Comparison of ENCODE assay signal across 3 cellular contexts in genomic region chr9:124041817-124042116, GRCh38.
TF ChIP-seq lines count a peak whose summit lies in the region.

No MANE protein-coding gene starts in this region.

TF ChIP-seq in SK-N-SH, 30 proteins besides CTCF, POLR2A, EP300 and RAD21:
- TF ChIP-seq SIN3A (IDR thresholded peaks at IDR 0.05; ENCODE audit: borderline replicate concordance, low read depth, low read length) (no peak), TEAD4 (IDR thresholded peaks at IDR 0.05; ENCODE audit: borderline replicate concordance, insufficient read depth) (no peak), ELF1 (IDR thresholded peaks at IDR 0.05) (no peak), FOXJ3 (CRISPR knock-in tag; IDR thresholded peaks at IDR 0.05) (no peak), CHD2 (IDR thresholded peaks at IDR 0.05; ENCODE audit: low read length, partially characterized antibody) (no peak), SMC3 (IDR thresholded peaks at IDR 0.05; ENCODE audit: low read depth, low read length) (no peak)

TF ChIP-seq in SK-N-SH treated with all-trans-retinoic acid at 6 μM for 48 hours, 23 proteins besides CTCF, POLR2A, EP300 and RAD21:
- TF ChIP-seq PATZ1 (CRISPR knock-in tag; IDR thresholded peaks at IDR 0.05; ENCODE audit: borderline replicate concordance) (no peak), POU6F1 (CRISPR knock-in tag; IDR thresholded peaks at IDR 0.05; ENCODE audit: borderline replicate concordance, low read depth) (no peak), ZFP3 (CRISPR knock-in tag; IDR thresholded peaks at IDR 0.05) (no peak), ZNF70 (CRISPR knock-in tag; IDR thresholded peaks at IDR 0.05) (no peak), TSHZ2 (CRISPR knock-in tag; IDR thresholded peaks at IDR 0.05) (no peak), ISL1 (CRISPR knock-in tag; IDR thresholded peaks at IDR 0.05) (no peak), ARNTL (CRISPR knock-in tag; IDR thresholded peaks at IDR 0.05; ENCODE audit: borderline replicate concordance, low read depth) (no peak), BACH2 (CRISPR knock-in tag; IDR thresholded peaks at IDR 0.05; ENCODE audit: borderline replicate concordance) (no peak), OSR1 (CRISPR knock-in tag; IDR thresholded peaks at IDR 0.05) (no peak), CSDC2 (CRISPR knock-in tag; IDR thresholded peaks at IDR 0.05) (no peak), RARB (CRISPR knock-in tag; IDR thresholded peaks at IDR 0.05) (no peak), TOX (CRISPR knock-in tag; IDR thresholded peaks at IDR 0.05; ENCODE audit: borderline replicate concordance) (no peak), PPARA (CRISPR knock-in tag; IDR thresholded peaks at IDR 0.05; ENCODE audit: borderline replicate concordance) (no peak), ZFP30 (CRISPR knock-in tag; IDR thresholded peaks at IDR 0.05) (no peak)

TF ChIP-seq in H1, 55 proteins besides CTCF, POLR2A, EP300 and RAD21:
- no peak for TF ChIP-seq SIN3A (conservative IDR thresholded peaks at IDR 0.05 in 1 of 2, IDR thresholded peaks at IDR 0.05 in 1 of 2; ENCODE audit: low read depth in 1 of 2, low read length in 2 of 2)
- TF ChIP-seq SUZ12 (IDR thresholded peaks at IDR 0.05; ENCODE audit: low read length): no peak
- no peak for TF ChIP-seq CBX5 (IDR thresholded peaks at IDR 0.05; ENCODE audit: low read depth, low read length)
- TF ChIP-seq MAX (IDR thresholded peaks at IDR 0.05): no peak
- no peak for TF ChIP-seq ATF2 (IDR thresholded peaks at IDR 0.05; ENCODE audit: low read length)
- TF ChIP-seq BACH1 (IDR thresholded peaks at IDR 0.05; ENCODE audit: low read length): no peak
- no peak for TF ChIP-seq BRCA1 (IDR thresholded peaks at IDR 0.05; ENCODE audit: low read depth, low read length)
- TF ChIP-seq KDM4A (IDR thresholded peaks at IDR 0.05; ENCODE audit: low read depth, low read length, severe bottlenecking): no peak
- no peak for TF ChIP-seq PHF8 (conservative IDR thresholded peaks at IDR 0.05; ENCODE audit: low read depth, low read length)
- TF ChIP-seq USF2 (IDR thresholded peaks at IDR 0.05; ENCODE audit: low read length): no peak
- no peak for TF ChIP-seq MAFK (IDR thresholded peaks at IDR 0.05; ENCODE audit: low read depth, low read length)
- TF ChIP-seq CEBPB (IDR thresholded peaks at IDR 0.05; ENCODE audit: low read depth, low read length): no peak
- TF ChIP-seq POLR2AphosphoS5 (IDR thresholded peaks at IDR 0.05; ENCODE audit: low read depth, low read length): no peak
- TF ChIP-seq RXRA (IDR thresholded peaks at IDR 0.05; ENCODE audit: insufficient read depth, low read depth, low read length): no peak
- no peak for TF ChIP-seq EZH2 (IDR thresholded peaks at IDR 0.05; ENCODE audit: low read depth, low read length, severe bottlenecking)
- TF ChIP-seq FOSL1 (IDR thresholded peaks at IDR 0.05; ENCODE audit: insufficient read depth, low read depth, low read length): no peak
- TF ChIP-seq SP2 (IDR thresholded peaks at IDR 0.05; ENCODE audit: low read length): no peak
- no peak for TF ChIP-seq EGR1 (IDR thresholded peaks at IDR 0.05; ENCODE audit: borderline replicate concordance, low read depth, low read length)
